1 cellular context compared by ENCODE assay signal in genomic region chr2:86476918-86477317, GRCh38.
TF ChIP-seq lines count a peak whose summit lies in the region.

No MANE protein-coding gene starts in this region.

TF ChIP-seq in IMR-90, 13 proteins besides CTCF, POLR2A, EP300 and RAD21:
- TF ChIP-seq CEBPB (IDR thresholded peaks at IDR 0.05; ENCODE audit: low read depth, low read length) = no peak
